ENCODE assay signal across 29 cellular contexts in genomic region chr7:92306153-92306552, GRCh38.
DNase-seq lines count a peak whose midpoint lies in the region; ATAC-seq, FAIRE-seq and TF ChIP-seq lines count a peak whose summit lies in the region.
"Had no signal": no experiment of that assay in that cellular context is flagged by ENCODE, and none has a peak within 500 bp of the region (broad histone marks: within the 10 kb centered on the region; RNA-seq: fewer than 3 reads in every experiment).

No MANE protein-coding gene starts in this region.

- H3K9me3 ChIP-seq in uterus = no peaks in the 10 kb centered on the region
- H3K9me3 ChIP-seq: BLaER1 treated with 17β-estradiol and CSF1 and Interleukin-3, amounts not matched to agents 10 nM and 100 nM; Caco-2; esophagus muscularis mucosa; heart right ventricle; lower lobe of right lung; mucosa of descending colon; ovary had no signal

- H3K4me1 ChIP-seq in uterus = no peaks in the 10 kb centered on the region
- H3K4me1 ChIP-seq: BLaER1 treated with 17β-estradiol and CSF1 and Interleukin-3, amounts not matched to agents 10 nM and 100 nM; Caco-2; esophagus muscularis mucosa; heart right ventricle; lower lobe of right lung had no signal

- no peak for ATAC-seq in HG02973 (IDR thresholded peaks at IDR 0.05; ENCODE audit: unreplicated experiment)
- ATAC-seq: activated CD4-positive, alpha-beta T cell treated with anti-CD3 and anti-CD28 coated beads for 36 hours; activated CD8-positive, alpha-beta T cell treated with anti-CD3 and anti-CD28 coated beads for 36 hours; heart right ventricle; lower lobe of right lung; mucosa of descending colon; natural killer cell treated with Interleukin-12 subunit alpha and Interleukin-12 subunit beta and Interleukin-15 and Interleukin-18, amount 100 ng/mL, for 72 hours; stimulated activated naive B cell treated with anti-CD40 and anti-IgM and Interleukin-4, amounts not matched to agents 10 μg/mL and 1 μg/mL and 100 μg/mL, for 72 hours had no signal

- POLR2A ChIA-PET in RWPE1 (lab: Yijun Ruan, JAX; ENCODE audit: low non-redundant PET) = no interaction called here

- no peaks in the 10 kb centered on the region for H3K27me3 ChIP-seq in uterus
- H3K27me3 ChIP-seq: BLaER1 treated with 17β-estradiol and CSF1 and Interleukin-3, amounts not matched to agents 10 nM and 100 nM; esophagus muscularis mucosa; heart right ventricle; ovary had no signal

- TF ChIP-seq POLR2A in uterus (IDR thresholded peaks at IDR 0.05) = no peak

- CTCF ChIA-PET in RWPE1 (lab: Yijun Ruan, JAX) = interaction anchor here (0.6 kb wide), 1 partner anchor 253 kb away, joined by 5 read pairs; no protein-coding TSS in a partner anchor

- FAIRE-seq in urothelium cell line (lab: Jason Lieb, UNC) = peak; percentile 95

- H3K36me3 ChIP-seq in uterus = no peaks in the 10 kb centered on the region
- H3K36me3 ChIP-seq: ovary had no signal

- intact Hi-C loops in uterus (cut with DNase I; ENCODE audit: low total_unique reads) = no loop called here

- H3K4me3 ChIP-seq in uterus = no peak overlapping the region
- H3K4me3 ChIP-seq: BLaER1 treated with 17β-estradiol and CSF1 and Interleukin-3, amounts not matched to agents 10 nM and 100 nM; esophagus muscularis mucosa; heart right ventricle; lower lobe of right lung; mucosa of descending colon; ovary; PC-9; skin epidermis had no signal

- TF ChIP-seq CTCF in RWPE1 (conservative IDR thresholded peaks at IDR 0.05; ENCODE audit: low read depth) (no peak), uterus (IDR thresholded peaks at IDR 0.05) (no peak)

- peak; percentile 38 for DNase-seq in HT1080 (ENCODE audit: low read depth)
- peak; percentile 8 for DNase-seq in RWPE1 (ENCODE audit: low spot score)
- peak; percentile 5 for DNase-seq in epithelial cell of prostate (ENCODE audit: low read depth, low spot score)
- DNase-seq in urothelium cell line (ENCODE audit: low spot score) = peak; percentile 55
- DNase-seq in hypothalamus (lab: John Stamatoyannopoulos, UW) = no peak
- no peak for DNase-seq in uterus
- DNase-seq: activated CD4-positive, alpha-beta T cell treated with anti-CD3 and anti-CD28 coated beads for 36 hours; activated CD8-positive, alpha-beta memory T cell treated with anti-CD3 and anti-CD28 coated beads, Interleukin-2, amount 50 U/mL, for 48 hours; activated CD8-positive, alpha-beta T cell treated with anti-CD3 and anti-CD28 coated beads for 36 hours; Caco-2; caudate nucleus; heart right ventricle; lower lobe of right lung; MM.1S; mucosa of descending colon; NCI-H1105 treated with DMSO at 0.1 percent for 48 hours; NCI-H187 treated with DMSO at 0.1 percent for 48 hours; NCI-H524 treated with DMSO at 0.1 percent for 48 hours; ovary; PC-9; retina; SHP77 treated with DMSO at 0.1 percent for 48 hours; stimulated activated naive B cell treated with anti-CD40 and anti-IgM and Interleukin-4, amounts not matched to agents 10 μg/mL and 1 μg/mL and 100 μg/mL, for 72 hours; substantia nigra had no signal

- H3K27ac ChIP-seq in RWPE1 (no peak overlapping the region), epithelial cell of prostate (no peak overlapping the region), uterus (no peak overlapping the region)
- H3K27ac ChIP-seq: BLaER1 treated with 17β-estradiol and CSF1 and Interleukin-3, amounts not matched to agents 10 nM and 100 nM; esophagus muscularis mucosa; heart right ventricle; lower lobe of right lung; ovary; PC-9 had no signal

Comparison
In these comparisons a context has a peak if more than half of its experiments do, and no peak if none do; other contexts are left out.
1. DNase-seq: peak in HT1080 (single experiment), RWPE1 (single experiment), epithelial cell of prostate (single experiment) and urothelium cell line (single experiment); none in hypothalamus (0 of 51) and uterus (0 of 2).